In the genomic region with DNA sequence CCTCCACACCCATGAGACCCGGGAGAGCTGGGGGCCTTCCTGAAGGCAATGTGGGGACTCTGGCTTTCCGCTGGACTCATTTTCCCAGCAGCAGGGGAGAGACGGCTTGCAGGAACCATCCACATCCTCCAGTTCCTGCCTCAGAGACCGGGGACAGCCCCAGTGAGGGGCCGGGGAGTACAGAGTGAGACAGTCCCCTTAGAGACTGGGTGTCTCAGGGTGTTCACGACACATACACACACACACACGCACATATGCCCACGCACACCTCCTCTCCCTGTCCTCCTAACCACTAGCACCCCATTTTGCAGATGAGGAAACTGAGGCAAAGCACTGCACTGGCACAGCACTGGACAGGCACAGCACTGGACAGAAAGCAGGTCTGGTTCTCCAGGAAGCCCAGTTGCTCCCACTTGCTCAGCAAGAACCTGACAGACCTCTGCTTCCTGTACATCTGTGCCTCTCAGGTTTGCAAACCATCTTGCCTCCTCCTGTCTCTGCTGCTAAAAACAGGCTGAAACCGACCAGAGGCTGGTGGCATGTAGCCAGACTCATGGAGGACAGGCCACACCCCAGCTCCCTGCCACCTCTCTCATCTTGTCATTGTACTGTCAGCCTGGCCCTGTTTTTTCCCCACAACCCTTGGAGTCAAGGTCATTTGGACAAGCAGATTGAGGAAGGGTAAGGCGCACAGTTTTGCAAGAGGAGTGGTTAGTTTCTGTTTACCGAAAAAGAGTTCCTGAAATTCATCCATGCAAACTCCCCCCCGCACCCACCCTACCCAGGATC, we compare ENCODE assay signal across 8 cellular contexts. TPM values are rescaled to one million over a fixed set of nuclear protein-coding genes. Genes with fewer than 3 reads are reported as not detected.
DNase-seq lines count a peak whose midpoint lies in the region; ATAC-seq and TF ChIP-seq lines count a peak whose summit lies in the region.

No MANE protein-coding gene starts in this region.

- CTCF ChIA-PET in activated CD8-positive, alpha-beta memory T cell treated with anti-CD3 and anti-CD28 coated beads, Interleukin-2, amount 10 ng/mL, durations not matched to agents 7 days and 5 days (lab: Charles Lee): interaction anchor here (0.6 to 7.3 kb wide), 19 partner anchors 9 to 686 kb away, joined by 3 to 55 read pairs (median 12); a partner anchor contains a TSS

- H3K4me3 ChIP-seq in fibroblast of the aortic adventitia (ENCODE audit: low read depth, low read length): no peak overlapping the region
- H3K4me3 ChIP-seq in skin epidermis: no peak overlapping the region

- peak overlapping the region; percentile 96 for H3K27ac Mint-ChIP-seq in activated CD8-positive, alpha-beta memory T cell treated with anti-CD3 and anti-CD28 coated beads, Interleukin-2, amount 10 ng/mL, durations not matched to agents 7 days and 5 days

- no peaks in the 10 kb centered on the region for H3K36me3 Mint-ChIP-seq in activated CD8-positive, alpha-beta memory T cell treated with anti-CD3 and anti-CD28 coated beads, Interleukin-2, amount 10 ng/mL, durations not matched to agents 7 days and 5 days

- no peaks in the 10 kb centered on the region for H3K27me3 Mint-ChIP-seq in activated CD8-positive, alpha-beta memory T cell treated with anti-CD3 and anti-CD28 coated beads, Interleukin-2, amount 10 ng/mL, durations not matched to agents 7 days and 5 days

- DNase-seq in NCI-H2029 treated with DMSO at 0.1 percent for 48 hours (lab: John Stamatoyannopoulos, UW) (peak; percentile 59), fibroblast of the aortic adventitia (ENCODE audit: low read depth) (peak; percentile 56), NCI-H526 (lab: John Stamatoyannopoulos, UW) (no peak), kidney glomerular epithelial cell (lab: John Stamatoyannopoulos, UW) (no peak)
- DNase-seq in activated CD8-positive, alpha-beta memory T cell treated with anti-CD3 and anti-CD28 coated beads, Interleukin-2, amount 10 ng/mL, durations not matched to agents 7 days and 5 days: peak; percentile 86

- ATAC-seq in GM18498 (IDR thresholded peaks at IDR 0.05; ENCODE audit: unreplicated experiment): peak; percentile 60
- peak; percentile 54 for ATAC-seq in HG02588 (IDR thresholded peaks at IDR 0.05; ENCODE audit: unreplicated experiment)
- ATAC-seq in activated CD8-positive, alpha-beta memory T cell treated with anti-CD3 and anti-CD28 coated beads, Interleukin-2, amount 10 ng/mL, durations not matched to agents 7 days and 5 days: peak; percentile 57

- H3K9me3 Mint-ChIP-seq in activated CD8-positive, alpha-beta memory T cell treated with anti-CD3 and anti-CD28 coated beads, Interleukin-2, amount 10 ng/mL, durations not matched to agents 7 days and 5 days (ENCODE audit: low read depth): no peaks in the 10 kb centered on the region

- peak overlapping the region in 20 of 21 experiments; percentile 58 to 96 (median 82) for H3K27ac ChIP-seq in skin epidermis

- peaks cover 81% of the 10 kb centered on the region for H3K4me1 Mint-ChIP-seq in activated CD8-positive, alpha-beta memory T cell treated with anti-CD3 and anti-CD28 coated beads, Interleukin-2, amount 10 ng/mL, durations not matched to agents 7 days and 5 days

- H3K4me3 Mint-ChIP-seq in activated CD8-positive, alpha-beta memory T cell treated with anti-CD3 and anti-CD28 coated beads, Interleukin-2, amount 10 ng/mL, durations not matched to agents 7 days and 5 days: peak overlapping the region; percentile 11

- no peak for TF ChIP-seq CTCF in fibroblast of the aortic adventitia (IDR thresholded peaks at IDR 0.05; ENCODE audit: insufficient read depth, low read length)

RNA-seq across cellular contexts. Expression of a gene that starts 8.0 kb away (rescaled TPM):
- under 1 TPM; 0.18 to 0.26 TPM for total RNA-seq in activated CD8-positive, alpha-beta memory T cell treated with anti-CD3 and anti-CD28 coated beads, Interleukin-2, amount 10 ng/mL, durations not matched to agents 7 days and 5 days
- total RNA-seq in fibroblast of the aortic adventitia (ENCODE audit: low replicate concordance): under 0.01 TPM in 1 of 2 replicates, not detected in the other

RNA-seq across cellular contexts. Expression of a gene that starts 45.7 kb away (rescaled TPM):
- 10 to 100 TPM; 37.8 to 68.4 TPM for total RNA-seq in activated CD8-positive, alpha-beta memory T cell treated with anti-CD3 and anti-CD28 coated beads, Interleukin-2, amount 10 ng/mL, durations not matched to agents 7 days and 5 days
- total RNA-seq in fibroblast of the aortic adventitia (ENCODE audit: low replicate concordance): 16.9 and 20.6 TPM in 2 replicates

Comparison
In these comparisons a context has a peak if more than half of its experiments do, and no peak if none do; other contexts are left out.
1. DNase-seq: peak in NCI-H2029 treated with DMSO at 0.1 percent for 48 hours (single experiment), activated CD8-positive, alpha-beta memory T cell treated with anti-CD3 and anti-CD28 coated beads, Interleukin-2, amount 10 ng/mL, durations not matched to agents 7 days and 5 days (single experiment) and fibroblast of the aortic adventitia (single experiment); none in NCI-H526 (0 of 2) and kidney glomerular epithelial cell (single experiment).
2. Peak in every context shown above with its lines, with median percentiles within 50 percentile points of each other: ATAC-seq.